Comparison of ENCODE assay signal across 22 cellular contexts in genomic region chr15:42544858-42545629, GRCh38. TPM values are rescaled to one million over a fixed set of nuclear protein-coding genes. Genes with fewer than 3 reads are reported as not detected.
A peak's percentile ranks its signal among the peaks of the same experiment; 100 is the strongest.
DNase-seq lines count a peak whose midpoint lies in the region; ATAC-seq lines count a peak whose summit lies in the region.
"Had no signal": no experiment of that assay in that cellular context is flagged by ENCODE, and none has a peak within 500 bp of the region (broad histone marks: within the 10 kb centered on the region; RNA-seq: fewer than 3 reads in every experiment).

No MANE protein-coding gene starts in this region.

- H3K27me3 Mint-ChIP-seq in activated naive CD8-positive, alpha-beta T cell, result no peaks in the 10 kb centered on the region
- H3K27me3 Mint-ChIP-seq in activated naive CD8-positive, alpha-beta T cell treated with anti-CD3 and anti-CD28 coated beads for 36 hours, result no peaks in the 10 kb centered on the region
- no peaks in the 10 kb centered on the region for H3K27me3 Mint-ChIP-seq in dendritic cell treated with granulocyte-macrophage colony-stimulating factor and Interleukin-4, amounts not matched to agents 40 ng/mL and 50 ng/mL, for 4 days
- H3K27me3 Mint-ChIP-seq: naive thymus-derived CD8-positive, alpha-beta T cell had no signal

- H3K27me3 ChIP-seq in effector memory CD4-positive, alpha-beta T cell (replicated peaks; ENCODE audit: control insufficient read depth, insufficient read depth, low read length, poor library complexity, severe bottlenecking), result no peaks in the 10 kb centered on the region
- no peaks in the 10 kb centered on the region for H3K27me3 ChIP-seq in right cardiac atrium (ENCODE audit: control insufficient read depth, insufficient read depth)

- peaks cover 18% of the 10 kb centered on the region for H3K36me3 ChIP-seq in effector memory CD4-positive, alpha-beta T cell (ENCODE audit: control insufficient read depth, insufficient read depth, low read length)
- H3K36me3 ChIP-seq: prostate gland had no signal

- peak overlapping the region; percentile 54 for H3K27ac Mint-ChIP-seq in activated naive CD8-positive, alpha-beta T cell
- H3K27ac Mint-ChIP-seq in activated naive CD8-positive, alpha-beta T cell treated with anti-CD3 and anti-CD28 coated beads for 36 hours, result no peak overlapping the region
- H3K27ac Mint-ChIP-seq in dendritic cell treated with granulocyte-macrophage colony-stimulating factor and Interleukin-4, amounts not matched to agents 40 ng/mL and 50 ng/mL, for 4 days, result peak overlapping the region; percentile 50

- H3K27ac ChIP-seq in effector memory CD4-positive, alpha-beta T cell (ENCODE audit: insufficient read depth, low read length, poor library complexity, severe bottlenecking), result no peak overlapping the region
- no peak overlapping the region for H3K27ac ChIP-seq in right cardiac atrium (ENCODE audit: low read length)
- H3K27ac ChIP-seq: lower lobe of right lung, PC-9, prostate gland, WERI-Rb-1 had no signal

- peaks cover 38% of the 10 kb centered on the region for H3K4me1 Mint-ChIP-seq in activated naive CD8-positive, alpha-beta T cell (ENCODE audit: low read depth)
- peaks cover 26% of the 10 kb centered on the region for H3K4me1 Mint-ChIP-seq in activated naive CD8-positive, alpha-beta T cell treated with anti-CD3 and anti-CD28 coated beads for 36 hours
- peaks cover 39% of the 10 kb centered on the region for H3K4me1 Mint-ChIP-seq in dendritic cell treated with granulocyte-macrophage colony-stimulating factor and Interleukin-4, amounts not matched to agents 40 ng/mL and 50 ng/mL, for 4 days (ENCODE audit: low read depth)

- no peak for ATAC-seq in right cardiac atrium
- ATAC-seq: lower lobe of right lung; naive thymus-derived CD8-positive, alpha-beta T cell had no signal

- no peak overlapping the region for H3K4me3 Mint-ChIP-seq in activated naive CD8-positive, alpha-beta T cell
- H3K4me3 Mint-ChIP-seq in activated naive CD8-positive, alpha-beta T cell treated with anti-CD3 and anti-CD28 coated beads for 36 hours, result no peak overlapping the region
- no peak overlapping the region for H3K4me3 Mint-ChIP-seq in dendritic cell treated with granulocyte-macrophage colony-stimulating factor and Interleukin-4, amounts not matched to agents 40 ng/mL and 50 ng/mL, for 4 days

- no peaks in the 10 kb centered on the region for H3K9me3 ChIP-seq in effector memory CD4-positive, alpha-beta T cell (ENCODE audit: control insufficient read depth, low read length)
- no peaks in the 10 kb centered on the region for H3K9me3 ChIP-seq in right cardiac atrium (ENCODE audit: control insufficient read depth, low read length)
- H3K9me3 ChIP-seq: lower lobe of right lung, prostate gland, SK-N-SH had no signal

- WGBS in right cardiac atrium, result 81% methylated on average over 4 of the region's 4 CpGs

- no peak overlapping the region for H3K4me3 ChIP-seq in effector memory CD4-positive, alpha-beta T cell (ENCODE audit: insufficient read depth, low read depth, low read length, poor library complexity, severe bottlenecking)
- H3K4me3 ChIP-seq in right cardiac atrium (ENCODE audit: low read length), result no peak overlapping the region
- H3K4me3 ChIP-seq: lower lobe of right lung, PC-9, prostate gland had no signal

- no peaks in the 10 kb centered on the region for H3K9me3 Mint-ChIP-seq in activated naive CD8-positive, alpha-beta T cell (ENCODE audit: low read depth)
- H3K9me3 Mint-ChIP-seq in activated naive CD8-positive, alpha-beta T cell treated with anti-CD3 and anti-CD28 coated beads for 36 hours, result no peaks in the 10 kb centered on the region
- H3K9me3 Mint-ChIP-seq in dendritic cell treated with granulocyte-macrophage colony-stimulating factor and Interleukin-4, amounts not matched to agents 40 ng/mL and 50 ng/mL, for 4 days, result no peaks in the 10 kb centered on the region
- H3K9me3 Mint-ChIP-seq: naive thymus-derived CD8-positive, alpha-beta T cell had no signal

- intact Hi-C loops in dendritic cell treated with granulocyte-macrophage colony-stimulating factor and Interleukin-4, amounts not matched to agents 40 ng/mL and 50 ng/mL, for 4 days (cut with micrococcal nuclease), result loop anchor here (5.0 to 10.0 kb wide), 2 partner anchors 53 to 270 kb away; partner anchors contain the start of genes GANC, TMEM87A and ZNF106
- intact Hi-C loops in right cardiac atrium (cut with DNase I), result loop anchor here in 1 of 4 donors (5.0 kb wide), 1 partner anchor 107 kb away; no protein-coding TSS in a partner anchor

- H3K36me3 Mint-ChIP-seq in activated naive CD8-positive, alpha-beta T cell, result peaks cover 7% of the 10 kb centered on the region
- H3K36me3 Mint-ChIP-seq in activated naive CD8-positive, alpha-beta T cell treated with anti-CD3 and anti-CD28 coated beads for 36 hours, result peaks cover 17% of the 10 kb centered on the region
- peaks cover 74% of the 10 kb centered on the region for H3K36me3 Mint-ChIP-seq in dendritic cell treated with granulocyte-macrophage colony-stimulating factor and Interleukin-4, amounts not matched to agents 40 ng/mL and 50 ng/mL, for 4 days (ENCODE audit: low read depth)

- H3K4me1 ChIP-seq in effector memory CD4-positive, alpha-beta T cell (ENCODE audit: control insufficient read depth, insufficient read depth, low read length, poor library complexity, severe bottlenecking), result peaks cover 11% of the 10 kb centered on the region
- H3K4me1 ChIP-seq in right cardiac atrium (ENCODE audit: control insufficient read depth, insufficient read depth, low read length), result no peaks in the 10 kb centered on the region
- H3K4me1 ChIP-seq: prostate gland had no signal

- DNase-seq in activated naive CD8-positive, alpha-beta T cell treated with anti-CD3 and anti-CD28 coated beads for 36 hours, result no peak
- DNase-seq in SIG-M5 treated with dmso at 0.1 percent for 504 hours (lab: John Stamatoyannopoulos, UW; ENCODE audit: unreplicated experiment) (peak; percentile 63), SHP77 treated with DMSO at 0.1 percent for 48 hours (lab: John Stamatoyannopoulos, UW) (no peak), iPS-NIHi7 (ENCODE audit: extremely low spot score) (no peak), right cardiac atrium (no peak)
- DNase-seq in effector memory CD4-positive, alpha-beta T cell, result no peak
- DNase-seq: ACHN; activated CD8-positive, alpha-beta memory T cell treated with anti-CD3 and anti-CD28 coated beads for 24 hours; activated effector memory CD4-positive, alpha-beta T cell treated with anti-CD3 and anti-CD28 coated beads, Interleukin-2, amount 50 U/mL, for 16 hours; COR-L47; cortex of kidney; lower lobe of right lung; naive thymus-derived CD8-positive, alpha-beta T cell; NCI-H2029 treated with DMSO at 0.1 percent for 48 hours; NCI-H526; PC-9; SK-N-SH; stimulated activated naive CD4-positive, alpha-beta T cell treated with Interleukin-2 at 50 U/mL for 16 hours; WERI-Rb-1 had no signal

RNA-seq across cellular contexts. Expression of gene LRRC57, which starts 3.5 kb away (rescaled TPM):
- 10 to 100 TPM; 17.0 to 19.1 TPM for total RNA-seq in activated naive CD8-positive, alpha-beta T cell treated with anti-CD3 and anti-CD28 coated beads for 36 hours
- total RNA-seq in right cardiac atrium, result 10 to 100 TPM; 11.1 to 17.2 (median 14.4) TPM
- polyA plus RNA-seq in right cardiac atrium, result 7.3 TPM

RNA-seq across cellular contexts. Expression of gene HAUS2, which starts 3.6 kb away (rescaled TPM):
- 10 to 100 TPM; 54.0 to 55.1 TPM for total RNA-seq in activated naive CD8-positive, alpha-beta T cell treated with anti-CD3 and anti-CD28 coated beads for 36 hours
- total RNA-seq in right cardiac atrium, result 10 to 100 TPM; 10.0 to 15.2 (median 12.1) TPM
- 12.4 TPM for polyA plus RNA-seq in right cardiac atrium

RNA-seq across cellular contexts. Expression of gene STARD9, which starts 30.4 kb away (rescaled TPM):
- total RNA-seq in activated naive CD8-positive, alpha-beta T cell treated with anti-CD3 and anti-CD28 coated beads for 36 hours, result 1 to 10 TPM; 4.2 to 4.4 TPM
- 10 to 100 TPM in 3 of 4 donors, 1 to 10 TPM in 1; 9.9 to 12.0 (median 11.5) TPM for total RNA-seq in right cardiac atrium
- 8.6 TPM for polyA plus RNA-seq in right cardiac atrium

RNA-seq across cellular contexts. Expression of gene SNAP23, which starts 49.6 kb away (rescaled TPM):
- 10 to 100 TPM; 37.6 to 42.3 TPM for total RNA-seq in activated naive CD8-positive, alpha-beta T cell treated with anti-CD3 and anti-CD28 coated beads for 36 hours
- total RNA-seq in right cardiac atrium, result 10 to 100 TPM; 33.7 to 42.7 (median 39.0) TPM
- 28.4 TPM for polyA plus RNA-seq in right cardiac atrium

RNA-seq across cellular contexts. Expression of gene ZNF106, which starts 54.1 kb away (rescaled TPM):
- 10 to 100 TPM; 53.1 to 55.8 TPM for total RNA-seq in activated naive CD8-positive, alpha-beta T cell treated with anti-CD3 and anti-CD28 coated beads for 36 hours
- 100 to 1,000 TPM; 408 to 507 (median 423) TPM for total RNA-seq in right cardiac atrium
- polyA plus RNA-seq in right cardiac atrium, result 94.6 TPM
